Comparison of ENCODE assay signal across 1 cellular context in genomic region chr11:79040348-79040747, GRCh38.
TF ChIP-seq lines count a peak whose summit lies in the region.

No MANE protein-coding gene starts in this region.

TF ChIP-seq in IMR-90, 13 proteins besides CTCF, POLR2A, EP300 and RAD21 (continued from another document):
- TF ChIP-seq SMC3 (IDR thresholded peaks at IDR 0.05; ENCODE audit: low read depth, low read length), result no peak
- TF ChIP-seq, protein P1, sequence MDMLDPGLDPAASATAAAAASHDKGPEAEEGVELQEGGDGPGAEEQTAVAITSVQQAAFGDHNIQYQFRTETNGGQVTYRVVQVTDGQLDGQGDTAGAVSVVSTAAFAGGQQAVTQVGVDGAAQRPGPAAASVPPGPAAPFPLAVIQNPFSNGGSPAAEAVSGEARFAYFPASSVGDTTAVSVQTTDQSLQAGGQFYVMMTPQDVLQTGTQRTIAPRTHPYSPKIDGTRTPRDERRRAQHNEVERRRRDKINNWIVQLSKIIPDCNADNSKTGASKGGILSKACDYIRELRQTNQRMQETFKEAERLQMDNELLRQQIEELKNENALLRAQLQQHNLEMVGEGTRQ (IDR thresholded peaks at IDR 0.05; ENCODE audit: low read depth, low read length), result no peak
